10 cellular contexts compared by ENCODE assay signal in the genomic region with DNA sequence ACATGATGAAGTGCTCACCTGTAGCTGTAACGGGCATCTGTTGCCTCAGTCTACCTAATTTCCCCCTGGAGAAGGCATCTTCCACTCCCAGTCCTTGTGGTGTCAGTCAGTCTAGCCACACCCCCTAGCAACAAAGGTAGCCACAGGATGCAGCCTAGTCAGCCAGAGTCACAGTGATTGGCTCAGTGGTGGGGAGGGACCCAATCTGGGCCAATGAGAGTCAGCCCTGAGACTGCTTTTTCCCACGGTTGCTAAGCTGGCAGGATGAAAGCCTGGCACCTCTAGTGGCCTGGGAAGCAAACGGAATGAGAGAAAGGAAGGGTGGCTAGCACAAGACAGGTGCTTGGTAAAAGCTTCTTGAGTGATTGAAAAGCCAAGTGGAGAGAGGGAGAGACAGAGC.
DNase-seq lines count a peak whose midpoint lies in the region; ATAC-seq and TF ChIP-seq lines count a peak whose summit lies in the region.
"Had no signal": no experiment of that assay in that cellular context is flagged by ENCODE, and none has a peak within 500 bp of the region (broad histone marks: within the 10 kb centered on the region; RNA-seq: fewer than 3 reads in every experiment).

No MANE protein-coding gene starts in this region.

- TF ChIP-seq POLR2A in suprapubic skin (IDR thresholded peaks at IDR 0.05), result no peak

- peak; percentile 34 to 65 for ATAC-seq in activated naive CD4-positive, alpha-beta T cell treated with anti-CD3 and anti-CD28 coated beads, Interleukin-2, amount 50 U/mL, for 72 hours
- ATAC-seq in GM21619 (IDR thresholded peaks at IDR 0.05; ENCODE audit: unreplicated experiment) (no peak), GM18511 (IDR thresholded peaks at IDR 0.05; ENCODE audit: unreplicated experiment) (no peak)

- H3K4me1 ChIP-seq in suprapubic skin, result peaks cover 54% of the 10 kb centered on the region

- H3K9me3 ChIP-seq in suprapubic skin, result no peaks in the 10 kb centered on the region

- 44% methylated on average over 3 of the region's 3 CpGs for whole genome bisulfite sequencing in suprapubic skin

- H3K27ac ChIP-seq in suprapubic skin, result peak overlapping the region; percentile 69

- no peak for DNase-seq in activated naive CD4-positive, alpha-beta T cell treated with anti-CD3 and anti-CD28 coated beads, Interleukin-2, amount 50 U/mL, for 72 hours (ENCODE audit: low spot score in 2 of 2)
- DNase-seq in activated naive CD4-positive, alpha-beta T cell treated with anti-CD3 and anti-CD28 coated beads, Interleukin-2, amount 50 U/mL, for 16 hours, result no peak
- peak; percentile 50 for DNase-seq in NCI-H226
- DNase-seq in dermis blood vessel endothelial cell, result peak; percentile 49
- DNase-seq in suprapubic skin (ENCODE audit: low spot score in 2 of 2), result no peak
- DNase-seq in GM19238 (ENCODE audit: insufficient read length, low spot score), result no peak
- DNase-seq: Calu3, head of caudate nucleus had no signal

- H3K36me3 Mint-ChIP-seq in activated naive CD4-positive, alpha-beta T cell treated with anti-CD3 and anti-CD28 coated beads, Interleukin-2, amount 50 U/mL, for 72 hours, result no peaks in the 10 kb centered on the region

- no peak for TF ChIP-seq EP300 in suprapubic skin (IDR thresholded peaks at IDR 0.05)

- no peaks in the 10 kb centered on the region for H3K9me3 Mint-ChIP-seq in activated naive CD4-positive, alpha-beta T cell treated with anti-CD3 and anti-CD28 coated beads, Interleukin-2, amount 50 U/mL, for 72 hours

- no peaks in the 10 kb centered on the region for H3K27me3 ChIP-seq in suprapubic skin

- peak in 1 of 2 donors; percentile 7 for TF ChIP-seq CTCF in suprapubic skin (IDR thresholded peaks at IDR 0.05)

- no peaks in the 10 kb centered on the region for H3K36me3 ChIP-seq in suprapubic skin

- no peak overlapping the region for H3K4me3 ChIP-seq in suprapubic skin

- no peak overlapping the region for H3K27ac Mint-ChIP-seq in activated naive CD4-positive, alpha-beta T cell treated with anti-CD3 and anti-CD28 coated beads, Interleukin-2, amount 50 U/mL, for 72 hours

Comparison
In these comparisons a context has a peak if more than half of its experiments do, and no peak if none do; other contexts are left out.
1. ATAC-seq: peak in activated naive CD4-positive, alpha-beta T cell treated with anti-CD3 and anti-CD28 coated beads, Interleukin-2, amount 50 U/mL, for 72 hours (2 of 2); none in GM21619 (single experiment) and GM18511 (single experiment).
2. DNase-seq: peak in NCI-H226 (single experiment) and dermis blood vessel endothelial cell (single experiment); none in activated naive CD4-positive, alpha-beta T cell treated with anti-CD3 and anti-CD28 coated beads, Interleukin-2, amount 50 U/mL, for 72 hours (0 of 2), activated naive CD4-positive, alpha-beta T cell treated with anti-CD3 and anti-CD28 coated beads, Interleukin-2, amount 50 U/mL, for 16 hours (single experiment), suprapubic skin (0 of 2) and GM19238 (single experiment).